Comparison of ENCODE assay signal across 25 cellular contexts in genomic region chr14:76430475-76430980, GRCh38. TPM values are rescaled to one million over a fixed set of nuclear protein-coding genes. Genes with fewer than 3 reads are reported as not detected.
A peak's percentile ranks its signal among the peaks of the same experiment; 100 is the strongest.
DNase-seq lines count a peak whose midpoint lies in the region; ATAC-seq, FAIRE-seq and TF ChIP-seq lines count a peak whose summit lies in the region.
"Had no signal": no experiment of that assay in that cellular context is flagged by ENCODE, and none has a peak within 500 bp of the region (broad histone marks: within the 10 kb centered on the region; RNA-seq: fewer than 3 reads in every experiment).

No MANE protein-coding gene starts in this region.

- WGBS in HepG2 (ENCODE audit: low lambda C conversion rate): 14% methylated on average over 3 of the region's 4 CpGs
- WGBS in right lobe of liver (ENCODE audit: insufficient coverage, low coverage, low lambda C conversion rate, missing lambda C conversion rate): 76% methylated on average over 3 of the region's 4 CpGs
- WGBS in K562 (ENCODE audit: insufficient coverage, low coverage, missing lambda C conversion rate): 31% methylated on average over 3 of the region's 4 CpGs

- CTCF ChIA-PET in HepG2 (lab: Yijun Ruan, JAX; ENCODE audit: low intra/inter-chr PET ratio, low total read pairs): no interaction called here
- CTCF ChIA-PET in K562 (lab: Yijun Ruan, JAX; ENCODE audit: low intra/inter-chr PET ratio): no interaction called here

- POLR2A ChIA-PET in HepG2 (lab: Yijun Ruan, JAX): no interaction called here
- POLR2A ChIA-PET in K562 (lab: Yijun Ruan, JAX): no interaction called here

- BruUV-seq in HepG2 (replicated peaks; lab: Mats Ljungman, UMichigan) (no TSS peak), K562 (replicated peaks; lab: Mats Ljungman, UMichigan) (no TSS peak)

- TF ChIP-seq EP300 in HepG2 (IDR thresholded peaks at IDR 0.05; ENCODE audit: low read depth in 2 of 2, low read length in 2 of 2) (no peak), HepG2 (CRISPR knock-in tag; IDR thresholded peaks at IDR 0.05; ENCODE audit: borderline replicate concordance) (no peak), K562 (IDR thresholded peaks at IDR 0.05; ENCODE audit: low read length) (no peak)

- no peaks in the 10 kb centered on the region for H3K9me1 ChIP-seq in K562 (ENCODE audit: control insufficient read depth, insufficient read depth, low read length)

- H3K9ac ChIP-seq in HepG2 (ENCODE audit: insufficient read depth, low read depth, low read length) (no peak overlapping the region), K562 (ENCODE audit: insufficient read depth in 1 of 2, low read depth in 2 of 2, low read length in 2 of 2) (no peak overlapping the region)
- H3K9ac ChIP-seq: BLaER1 treated with 17β-estradiol and CSF1 and Interleukin-3, amounts not matched to agents 10 nM and 100 nM had no signal

- H3K27me3 ChIP-seq in HepG2 (ENCODE audit: control insufficient read depth in 1 of 2, insufficient read depth in 2 of 2, low read length in 2 of 2) (peaks cover 1 to 9% of the 10 kb centered on the region in 2 experiments; a peak in 2 of 5 replicates), right lobe of liver (no peaks in the 10 kb centered on the region), K562 (ENCODE audit: control insufficient read depth in 2 of 2, insufficient read depth in 2 of 2, low read length in 2 of 2) (no peaks in the 10 kb centered on the region)
- H3K27me3 ChIP-seq: BE2C; BLaER1 treated with 17β-estradiol and CSF1 and Interleukin-3, amounts not matched to agents 10 nM and 100 nM had no signal

- no peaks in the 10 kb centered on the region for H3K36me3 ChIP-seq in HepG2 (replicated peaks in 1 of 2; ENCODE audit: control insufficient read depth in 1 of 2, insufficient read depth in 2 of 2, low read length in 2 of 2)
- H3K36me3 ChIP-seq in right lobe of liver: no peaks in the 10 kb centered on the region
- no peaks in the 10 kb centered on the region for H3K36me3 ChIP-seq in K562 (ENCODE audit: control insufficient read depth, insufficient read depth, low read length)
- H3K36me3 ChIP-seq: BE2C; BLaER1 treated with 17β-estradiol and CSF1 and Interleukin-3, amounts not matched to agents 10 nM and 100 nM; HAP-1 had no signal

- H3K4me3 ChIP-seq in HepG2 (replicated peaks in 1 of 3; ENCODE audit: insufficient read depth in 1 of 3, low read depth in 2 of 3, low read length in 3 of 3) (no peak overlapping the region), right lobe of liver (no peak overlapping the region), K562 (no peak overlapping the region)
- H3K4me3 ChIP-seq: BLaER1 treated with 17β-estradiol and CSF1 and Interleukin-3, amounts not matched to agents 10 nM and 100 nM; HAP-1 had no signal

- H3K4me1 ChIP-seq in HepG2 (ENCODE audit: insufficient read depth, low read length) (no peaks in the 10 kb centered on the region), right lobe of liver (no peaks in the 10 kb centered on the region), K562 (replicated peaks in 1 of 2; ENCODE audit: control insufficient read depth in 2 of 2, insufficient read depth in 2 of 2, low read length in 2 of 2) (no peaks in the 10 kb centered on the region)
- H3K4me1 ChIP-seq: HAP-1 had no signal

- TF ChIP-seq POLR2A in HepG2 (IDR thresholded peaks at IDR 0.05; ENCODE audit: insufficient read depth in 1 of 2, low read depth in 2 of 2, low read length in 2 of 2) (no peak), right lobe of liver (IDR thresholded peaks at IDR 0.05) (no peak), K562 (conservative IDR thresholded peaks at IDR 0.05) (no peak)

- in situ Hi-C loops in HepG2 (cut with HindIII; ENCODE audit: extremely low pct_ligation_motif_present, low pct_unique_long_range_greater_than_20kb) (no loop called here), K562 (cut with MboI) (no loop called here)

- H3K4me2 ChIP-seq in HepG2 (ENCODE audit: low read depth, low read length) (no peak overlapping the region), K562 (ENCODE audit: insufficient read depth, low read length) (no peak overlapping the region)

- FAIRE-seq in HepG2 (lab: Jason Lieb, UNC) (no peak), K562 (lab: Jason Lieb, UNC) (no peak)
- FAIRE-seq: A204.1, D721Med, G401.6, GM12892, H54 had no signal

- H4K20me1 ChIP-seq in HepG2 (ENCODE audit: insufficient read depth, low read length): no peaks in the 10 kb centered on the region
- H4K20me1 ChIP-seq in K562 (replicated peaks; ENCODE audit: control insufficient read depth, insufficient read depth, low read length): no peaks in the 10 kb centered on the region
- H4K20me1 ChIP-seq: BLaER1 treated with 17β-estradiol and CSF1 and Interleukin-3, amounts not matched to agents 10 nM and 100 nM had no signal

- no peak for ATAC-seq in HepG2
- no peak for ATAC-seq in right lobe of liver
- no peak for ATAC-seq in K562
- no peak for ATAC-seq in GM21529 (IDR thresholded peaks at IDR 0.05; ENCODE audit: unreplicated experiment)

- DNase-seq in HepG2 (ENCODE audit: low spot score): no peak
- no peak for DNase-seq in right lobe of liver
- peak in 1 of 4 experiments; percentile 10 for DNase-seq in K562 (ENCODE audit: extremely low read depth in 1 of 4, low spot score in 3 of 4)
- DNase-seq in retina: peak; percentile 31
- DNase-seq in GM19238 (ENCODE audit: insufficient read length, low spot score): no peak
- DNase-seq: ACHN; AML-193; BE2C; CD4-positive, alpha-beta T cell; CD8-positive, alpha-beta memory T cell; DMS 273 treated with DMSO at 0.1 percent for 48 hours; DMS53; GOT3; HFFc6 had no signal

- no peaks in the 10 kb centered on the region for H3K79me2 ChIP-seq in HepG2 (ENCODE audit: insufficient read depth, low read length)
- H3K79me2 ChIP-seq in K562 (ENCODE audit: control insufficient read depth, insufficient read depth, low read length): no peaks in the 10 kb centered on the region

- H2AFZ ChIP-seq in HepG2 (ENCODE audit: low read length) (no peak overlapping the region), K562 (ENCODE audit: low read depth, low read length) (no peak overlapping the region)

- H3K9me3 ChIP-seq in HepG2 (ENCODE audit: low read length): no peaks in the 10 kb centered on the region
- no peaks in the 10 kb centered on the region for H3K9me3 ChIP-seq in right lobe of liver
- no peaks in the 10 kb centered on the region for H3K9me3 ChIP-seq in K562 (replicated peaks; ENCODE audit: control insufficient read depth, insufficient read depth, low read depth, low read length)
- H3K9me3 ChIP-seq: BE2C; BLaER1 treated with 17β-estradiol and CSF1 and Interleukin-3, amounts not matched to agents 10 nM and 100 nM; HAP-1 had no signal

- TF ChIP-seq RAD21 in HepG2 (CRISPR knock-in tag; IDR thresholded peaks at IDR 0.05): no peak
- TF ChIP-seq RAD21 in K562 (CRISPR knock-in tag; conservative IDR thresholded peaks at IDR 0.05 in 1 of 2, IDR thresholded peaks at IDR 0.05 in 1 of 2): no peak

- no peak overlapping the region for H3K27ac ChIP-seq in HepG2 (ENCODE audit: extremely low read length, insufficient read depth, low read length)
- H3K27ac ChIP-seq in right lobe of liver: no peak overlapping the region
- no peak overlapping the region for H3K27ac ChIP-seq in K562 (ENCODE audit: extremely low read depth, low read depth, low read length)
- H3K27ac ChIP-seq: 22Rv1; BLaER1 treated with 17β-estradiol and CSF1 and Interleukin-3, amounts not matched to agents 10 nM and 100 nM had no signal

- TF ChIP-seq CTCF in HepG2 (CRISPR knock-in tag; IDR thresholded peaks at IDR 0.05) (no peak), right lobe of liver (IDR thresholded peaks at IDR 0.05) (no peak), K562 (IDR thresholded peaks at IDR 0.05 in 2 of 3, conservative IDR thresholded peaks at IDR 0.05 in 1 of 3; ENCODE audit: insufficient read depth in 2 of 3, low read depth in 1 of 3, low read length in 3 of 3) (no peak)

- intact Hi-C loops in HepG2 (cut with micrococcal nuclease; ENCODE audit: unreplicated experiment) (no loop called here), right lobe of liver (cut with DNase I) (no loop called here), K562 (cut with micrococcal nuclease) (no loop called here)

RNA-seq across cellular contexts. Expression of gene ESRRB, which starts 54.6 kb away (rescaled TPM):
- 0.04 TPM in 1 of 2 replicates, not detected in the other for total RNA-seq in HepG2 (2016; rRNA removed; fragmentation: Illumina TruSeq; extraction: Trizol)
- 0.30 and 0.35 TPM in 2 replicates for total RNA-seq in HepG2 (2016; cell fraction: cytosol; rRNA removed; fragmentation: Illumina TruSeq; extraction: Trizol; ENCODE audit: low read depth)
- 0.19 TPM in 1 of 2 replicates, not detected in the other for total RNA-seq in HepG2 (2016; cell fraction: insoluble cytoplasmic fraction; rRNA removed; fragmentation: Illumina TruSeq; extraction: Trizol)
- 0.12 and 0.21 TPM in 2 replicates for total RNA-seq in HepG2 (2016; cell fraction: membrane; rRNA removed; fragmentation: Illumina TruSeq; extraction: Trizol)
- 0.19 and 0.43 TPM in 2 replicates for total RNA-seq in HepG2 (2016; cell fraction: nucleus; rRNA removed; fragmentation: Illumina TruSeq; extraction: Trizol)
- 0.33 and 0.35 TPM in 2 replicates for polyA plus RNA-seq in HepG2 (2011; rRNA removed)
- polyA plus RNA-seq in HepG2 (2011; cell fraction: cytosol; rRNA removed): 0.17 and 0.24 TPM in 2 replicates
- 2.0 and 2.8 TPM in 2 replicates for polyA plus RNA-seq in HepG2 (2011; cell fraction: nucleus; rRNA removed)
- polyA plus RNA-seq in HepG2 (2012): 0.16 and 0.17 TPM in 2 replicates
- polyA plus RNA-seq in HepG2 (2016; cell fraction: cytosol; fragmentation: Illumina TruSeq; extraction: Trizol; ENCODE audit: low read depth): 0.09 and 0.14 TPM in 2 replicates
- 0.07 TPM in 1 of 2 replicates, not detected in the other for polyA plus RNA-seq in HepG2 (2016; cell fraction: insoluble cytoplasmic fraction; fragmentation: Illumina TruSeq; extraction: Trizol; ENCODE audit: low read depth)
- polyA plus RNA-seq in HepG2 (2016; cell fraction: membrane; fragmentation: Illumina TruSeq; extraction: Trizol; ENCODE audit: low read depth): 0.05 and 0.20 TPM in 2 replicates
- 0.15 and 0.69 TPM in 2 replicates for polyA plus RNA-seq in HepG2 (2016; cell fraction: nucleus; fragmentation: Illumina TruSeq; extraction: Trizol; ENCODE audit: insufficient read depth, low read depth)
- polyA minus RNA-seq in HepG2 (2011; rRNA and poly(A)+ RNA removed; ENCODE audit: low replicate concordance): 0.05 and 0.46 TPM in 2 replicates
- polyA minus RNA-seq in HepG2 (2011; cell fraction: cytosol; rRNA and poly(A)+ RNA removed): not detected in 2 replicates
- 1.2 and 1.3 TPM in 2 replicates for polyA minus RNA-seq in HepG2 (2011; cell fraction: nucleus; rRNA and poly(A)+ RNA removed)
- under 1 TPM in 3 of 6 experiments, not detected in 3; 0.16 to 0.26 (median 0.17) TPM for total RNA-seq in right lobe of liver
- total RNA-seq in K562 (2011; cell fraction: chromatin; rRNA removed; ENCODE audit: low replicate concordance): 45.2 and 80.1 TPM in 2 replicates
- total RNA-seq in K562 (2011; cell fraction: nucleolus; rRNA removed): 49.6 and 55.0 TPM in 2 replicates
- 36.4 and 43.6 TPM in 2 replicates for total RNA-seq in K562 (2011; cell fraction: nucleoplasm; rRNA removed)
- 13.4 and 22.5 TPM in 2 replicates for total RNA-seq in K562 (2014; rRNA removed)
- total RNA-seq in K562 (2014; rRNA removed; fragmentation: Illumina TruSeq; extraction: Trizol): 9.7 and 12.8 TPM in 2 replicates
- 16.0 and 16.2 TPM in 2 replicates for total RNA-seq in K562 (2015; rRNA removed; fragmentation: Illumina TruSeq; extraction: Trizol)
- 24.7 TPM in 2 replicates for total RNA-seq in K562 (2021)
- 14.5 and 25.4 TPM in 2 replicates for polyA plus RNA-seq in K562 (2011; rRNA removed)
- polyA plus RNA-seq in K562 (2011; cell fraction: cytosol; rRNA removed): 16.2 and 19.3 TPM in 2 replicates
- polyA plus RNA-seq in K562 (2011; cell fraction: nucleus; rRNA removed): 68.5 and 96.5 TPM in 2 replicates
- 19.7 and 24.7 TPM in 2 replicates for polyA plus RNA-seq in K562 (2012)
- polyA plus RNA-seq in K562 (2014; fragmentation: Illumina TruSeq; extraction: Trizol): 18.6 and 18.7 TPM in 2 replicates
- polyA plus RNA-seq in K562 (2014; fragmentation: Nextera tagmentation; extraction: Ambion mirVana): 1 to 10 TPM; 3.2 to 3.9 TPM
- polyA plus RNA-seq in K562 (2014; rRNA removed): 21.4 and 22.9 TPM in 2 replicates
- 13.2 and 14.3 TPM in 2 replicates for polyA minus RNA-seq in K562 (2011; rRNA and poly(A)+ RNA removed)
- 9.2 and 13.8 TPM in 2 replicates for polyA minus RNA-seq in K562 (2011; cell fraction: cytosol; rRNA and poly(A)+ RNA removed)
- 19.7 and 32.3 TPM in 2 replicates for polyA minus RNA-seq in K562 (2011; cell fraction: nucleus; rRNA and poly(A)+ RNA removed)
- total RNA-seq: CD8-positive, alpha-beta memory T cell; Daoy; HFFc6 had no signal
- polyA plus RNA-seq: CD14-positive monocyte; CD8-positive, alpha-beta memory T cell had no signal

Comparison
In these comparisons a context has a peak if more than half of its experiments do, and no peak if none do; other contexts are left out.
1. RNA of gene ESRRB, which starts 54.6 kb away (total RNA-seq): 9.7 to 80.1 TPM in K562; 0.16 to 0.26 TPM in right lobe of liver and 0.04 to 0.43 TPM in HepG2; every median in the first group is over 4 times any median in the second.
2. Of the 241 proteins assayed by ChIP-seq in both HepG2 and K562: peak only in HepG2: none; only in K562: ESRRA and KDM1A; in both: none; in neither: 239.